1 cellular context compared by ENCODE assay signal in the genomic region with DNA sequence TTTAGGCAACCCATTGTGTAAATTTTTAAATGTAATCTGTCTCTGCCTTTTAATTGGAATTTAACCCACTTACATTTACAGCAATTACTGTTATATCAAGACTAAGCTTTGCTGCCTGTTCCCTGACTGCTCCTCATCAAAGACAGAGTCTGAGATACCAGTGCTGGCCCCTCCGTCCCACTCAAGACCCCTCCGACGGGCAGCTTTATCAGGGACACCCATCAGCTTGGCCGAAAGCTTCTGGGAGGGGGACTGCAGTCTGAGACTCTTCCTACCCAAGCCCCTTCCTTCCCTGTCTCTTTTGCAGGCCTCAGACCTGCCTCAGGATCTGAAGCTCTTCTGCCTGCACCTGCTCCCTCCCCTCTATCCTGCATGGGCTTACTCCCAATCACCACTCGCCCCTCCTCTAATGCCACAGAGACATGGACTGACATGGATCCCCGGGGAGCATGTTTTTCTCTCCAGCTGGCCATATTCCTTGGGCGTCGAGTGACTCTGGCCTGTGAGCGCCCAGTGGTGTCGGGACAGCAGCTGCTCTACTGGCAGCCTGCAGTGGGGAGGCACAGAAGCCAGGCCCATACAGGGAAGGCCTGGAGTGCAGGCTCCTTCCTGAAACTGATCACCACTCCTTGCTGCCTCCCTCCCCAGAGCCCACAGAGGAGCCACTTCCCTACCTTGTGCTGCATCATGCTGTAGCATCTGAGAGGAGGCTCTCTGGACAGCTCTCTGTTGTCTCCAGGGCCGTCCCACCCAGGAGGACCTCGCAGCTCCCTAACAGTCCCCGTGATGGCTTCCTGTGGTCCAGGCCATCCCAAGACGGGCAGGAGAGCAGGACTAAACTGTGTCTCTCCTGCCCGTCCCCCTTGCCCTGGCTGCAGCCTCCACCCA.
TF ChIP-seq lines count a peak whose summit lies in the region.

No MANE protein-coding gene starts in this region.

TF ChIP-seq in WTC11, 78 proteins besides CTCF, POLR2A, EP300 and RAD21 (continued from another document):
- TF ChIP-seq AR (CRISPR knock-in tag; IDR thresholded peaks at IDR 0.05) (no peak), NR3C1 (CRISPR knock-in tag; conservative IDR thresholded peaks at IDR 0.05; ENCODE audit: low read depth) (no peak), CREM (CRISPR knock-in tag; IDR thresholded peaks at IDR 0.05) (no peak), FOXP1 (CRISPR knock-in tag; IDR thresholded peaks at IDR 0.05; ENCODE audit: borderline replicate concordance) (no peak), NR2C2 (CRISPR knock-in tag; IDR thresholded peaks at IDR 0.05) (no peak)
